Comparison of ENCODE assay signal across 1 cellular context in genomic region chr9:32552172-32552872, GRCh38.
TF ChIP-seq lines count a peak whose summit lies in the region.

Gene SMIM27, plus strand, starts transcription at chr9:32552327. Its CDS starts 108 bp downstream, at chr9:32552435.
Gene TOPORS, minus strand, starts transcription at chr9:32552586. Its CDS starts 150 bp downstream, at chr9:32552436.

TF ChIP-seq in liver, 16 proteins besides CTCF, POLR2A, EP300 and RAD21 (continued from another document):
- TF ChIP-seq ATF3 (IDR thresholded peaks at IDR 0.05) (peak; percentile 17), SP1 (IDR thresholded peaks at IDR 0.05) (no peak)
